ENCODE assay signal across 1 cellular context in the genomic region with DNA sequence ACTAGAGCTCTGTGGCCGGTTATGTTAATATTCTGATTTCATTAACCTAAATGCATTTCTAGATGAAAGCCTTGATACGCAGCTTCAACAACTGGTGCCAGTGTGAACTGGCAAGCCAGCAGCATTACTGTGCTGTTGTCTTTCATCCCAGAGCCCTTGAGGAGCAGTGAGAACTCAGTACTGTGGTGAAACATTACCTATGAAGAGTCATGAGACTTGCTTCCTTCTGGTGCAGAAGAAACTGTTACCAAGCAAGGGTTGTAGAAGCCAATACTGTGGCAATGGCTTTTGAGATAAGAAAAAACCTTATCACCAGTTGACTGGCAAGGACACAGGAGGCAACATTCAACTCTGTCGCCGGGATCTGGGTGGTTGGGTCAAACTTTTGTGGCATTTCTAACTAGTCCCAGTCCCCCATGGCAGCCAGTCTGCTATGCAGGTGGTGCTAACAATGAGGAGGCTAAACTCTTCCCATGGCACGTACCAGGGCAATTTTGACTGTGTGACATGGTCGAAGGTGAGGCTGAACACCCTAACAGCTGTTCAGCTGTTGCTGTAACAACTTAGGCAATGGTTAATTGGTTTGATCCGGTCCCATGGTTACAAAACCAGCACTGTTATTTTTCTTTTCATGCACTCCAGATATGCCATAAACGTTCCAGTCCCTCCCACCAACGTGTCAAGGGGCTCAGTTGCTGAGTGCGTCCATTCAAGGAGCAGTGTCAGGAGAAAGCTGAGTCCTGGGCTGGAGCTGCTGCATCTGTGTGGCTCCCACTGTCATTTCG.
TF ChIP-seq lines count a peak whose summit lies in the region.

No MANE protein-coding gene starts in this region.

TF ChIP-seq in HepG2, 621 proteins besides CTCF, POLR2A, EP300 and RAD21 (continued from another document and continues in another):
- TF ChIP-seq, protein P1, sequence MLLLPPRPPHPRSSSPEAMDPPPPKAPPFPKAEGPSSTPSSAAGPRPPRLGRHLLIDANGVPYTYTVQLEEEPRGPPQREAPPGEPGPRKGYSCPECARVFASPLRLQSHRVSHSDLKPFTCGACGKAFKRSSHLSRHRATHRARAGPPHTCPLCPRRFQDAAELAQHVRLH (CRISPR knock-in tag; IDR thresholded peaks at IDR 0.05; ENCODE audit: borderline replicate concordance, low read depth): no peak
- TF ChIP-seq REPIN1 (CRISPR knock-in tag; IDR thresholded peaks at IDR 0.05; ENCODE audit: borderline replicate concordance, low read depth) (no peak), SYNCRIP (IDR thresholded peaks at IDR 0.05; ENCODE audit: insufficient read depth, low read depth, low read length) (no peak), ELF3 (CRISPR knock-in tag; IDR thresholded peaks at IDR 0.05) (no peak), ZNF510 (CRISPR knock-in tag; IDR thresholded peaks at IDR 0.05; ENCODE audit: low read depth) (no peak), ARNTL (CRISPR knock-in tag; IDR thresholded peaks at IDR 0.05) (0 out of 2 replicates have a peak, but pooled peaks have one; percentile 29), ZNF180 (CRISPR knock-in tag; IDR thresholded peaks at IDR 0.05; ENCODE audit: borderline replicate concordance, low read depth) (no peak), SMYD3 (CRISPR knock-in tag; IDR thresholded peaks at IDR 0.05) (no peak), RXRB (CRISPR knock-in tag; IDR thresholded peaks at IDR 0.05; ENCODE audit: borderline replicate concordance) (no peak), HNF4A (CRISPR knock-in tag; IDR thresholded peaks at IDR 0.05) (peak; percentile 43; the same call in 1 of the 2 replicates), KAT2B (IDR thresholded peaks at IDR 0.05; ENCODE audit: borderline replicate concordance, low read depth, low read length) (no peak), ZNF629 (CRISPR knock-in tag; conservative IDR thresholded peaks at IDR 0.05) (no peak), ARNT2 (CRISPR knock-in tag; IDR thresholded peaks at IDR 0.05; ENCODE audit: low read depth) (no peak), ZNF549 (CRISPR knock-in tag; IDR thresholded peaks at IDR 0.05) (no peak), ZNF138 (CRISPR knock-in tag; IDR thresholded peaks at IDR 0.05; ENCODE audit: low read depth) (no peak), JUND (CRISPR knock-in tag; IDR thresholded peaks at IDR 0.05) (no peak), ZBTB38 (CRISPR knock-in tag; IDR thresholded peaks at IDR 0.05) (no peak), ZSCAN25 (CRISPR knock-in tag; IDR thresholded peaks at IDR 0.05) (no peak), TAF1 (CRISPR knock-in tag; IDR thresholded peaks at IDR 0.05) (no peak), DNMT3B (CRISPR knock-in tag; conservative IDR thresholded peaks at IDR 0.05) (no peak), TEAD3 (CRISPR knock-in tag; optimal IDR thresholded peaks at IDR 0.05; ENCODE audit: borderline replicate concordance) (peak; percentile 17), HNRNPLL (IDR thresholded peaks at IDR 0.05; ENCODE audit: low read depth, low read length, poor library complexity, severe bottlenecking) (no peak)
- TF ChIP-seq, protein P2, sequence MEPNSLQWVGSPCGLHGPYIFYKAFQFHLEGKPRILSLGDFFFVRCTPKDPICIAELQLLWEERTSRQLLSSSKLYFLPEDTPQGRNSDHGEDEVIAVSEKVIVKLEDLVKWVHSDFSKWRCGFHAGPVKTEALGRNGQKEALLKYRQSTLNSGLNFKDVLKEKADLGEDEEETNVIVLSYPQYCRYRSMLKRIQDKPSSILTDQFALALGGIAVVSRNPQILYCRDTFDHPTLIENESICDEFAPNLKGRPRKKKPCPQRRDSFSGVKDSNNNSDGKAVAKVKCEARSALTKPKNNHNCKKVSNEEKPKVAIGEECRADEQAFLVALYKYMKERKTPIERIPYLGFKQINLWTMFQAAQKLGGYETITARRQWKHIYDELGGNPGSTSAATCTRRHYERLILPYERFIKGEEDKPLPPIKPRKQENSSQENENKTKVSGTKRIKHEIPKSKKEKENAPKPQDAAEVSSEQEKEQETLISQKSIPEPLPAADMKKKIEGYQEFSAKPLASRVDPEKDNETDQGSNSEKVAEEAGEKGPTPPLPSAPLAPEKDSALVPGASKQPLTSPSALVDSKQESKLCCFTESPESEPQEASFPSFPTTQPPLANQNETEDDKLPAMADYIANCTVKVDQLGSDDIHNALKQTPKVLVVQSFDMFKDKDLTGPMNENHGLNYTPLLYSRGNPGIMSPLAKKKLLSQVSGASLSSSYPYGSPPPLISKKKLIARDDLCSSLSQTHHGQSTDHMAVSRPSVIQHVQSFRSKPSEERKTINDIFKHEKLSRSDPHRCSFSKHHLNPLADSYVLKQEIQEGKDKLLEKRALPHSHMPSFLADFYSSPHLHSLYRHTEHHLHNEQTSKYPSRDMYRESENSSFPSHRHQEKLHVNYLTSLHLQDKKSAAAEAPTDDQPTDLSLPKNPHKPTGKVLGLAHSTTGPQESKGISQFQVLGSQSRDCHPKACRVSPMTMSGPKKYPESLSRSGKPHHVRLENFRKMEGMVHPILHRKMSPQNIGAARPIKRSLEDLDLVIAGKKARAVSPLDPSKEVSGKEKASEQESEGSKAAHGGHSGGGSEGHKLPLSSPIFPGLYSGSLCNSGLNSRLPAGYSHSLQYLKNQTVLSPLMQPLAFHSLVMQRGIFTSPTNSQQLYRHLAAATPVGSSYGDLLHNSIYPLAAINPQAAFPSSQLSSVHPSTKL (CRISPR knock-in tag; IDR thresholded peaks at IDR 0.05): no peak
- TF ChIP-seq, protein P3, sequence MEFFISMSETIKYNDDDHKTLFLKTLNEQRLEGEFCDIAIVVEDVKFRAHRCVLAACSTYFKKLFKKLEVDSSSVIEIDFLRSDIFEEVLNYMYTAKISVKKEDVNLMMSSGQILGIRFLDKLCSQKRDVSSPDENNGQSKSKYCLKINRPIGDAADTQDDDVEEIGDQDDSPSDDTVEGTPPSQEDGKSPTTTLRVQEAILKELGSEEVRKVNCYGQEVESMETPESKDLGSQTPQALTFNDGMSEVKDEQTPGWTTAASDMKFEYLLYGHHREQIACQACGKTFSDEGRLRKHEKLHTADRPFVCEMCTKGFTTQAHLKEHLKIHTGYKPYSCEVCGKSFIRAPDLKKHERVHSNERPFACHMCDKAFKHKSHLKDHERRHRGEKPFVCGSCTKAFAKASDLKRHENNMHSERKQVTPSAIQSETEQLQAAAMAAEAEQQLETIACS (CRISPR knock-in tag; IDR thresholded peaks at IDR 0.05): no peak
- TF ChIP-seq, protein P4, sequence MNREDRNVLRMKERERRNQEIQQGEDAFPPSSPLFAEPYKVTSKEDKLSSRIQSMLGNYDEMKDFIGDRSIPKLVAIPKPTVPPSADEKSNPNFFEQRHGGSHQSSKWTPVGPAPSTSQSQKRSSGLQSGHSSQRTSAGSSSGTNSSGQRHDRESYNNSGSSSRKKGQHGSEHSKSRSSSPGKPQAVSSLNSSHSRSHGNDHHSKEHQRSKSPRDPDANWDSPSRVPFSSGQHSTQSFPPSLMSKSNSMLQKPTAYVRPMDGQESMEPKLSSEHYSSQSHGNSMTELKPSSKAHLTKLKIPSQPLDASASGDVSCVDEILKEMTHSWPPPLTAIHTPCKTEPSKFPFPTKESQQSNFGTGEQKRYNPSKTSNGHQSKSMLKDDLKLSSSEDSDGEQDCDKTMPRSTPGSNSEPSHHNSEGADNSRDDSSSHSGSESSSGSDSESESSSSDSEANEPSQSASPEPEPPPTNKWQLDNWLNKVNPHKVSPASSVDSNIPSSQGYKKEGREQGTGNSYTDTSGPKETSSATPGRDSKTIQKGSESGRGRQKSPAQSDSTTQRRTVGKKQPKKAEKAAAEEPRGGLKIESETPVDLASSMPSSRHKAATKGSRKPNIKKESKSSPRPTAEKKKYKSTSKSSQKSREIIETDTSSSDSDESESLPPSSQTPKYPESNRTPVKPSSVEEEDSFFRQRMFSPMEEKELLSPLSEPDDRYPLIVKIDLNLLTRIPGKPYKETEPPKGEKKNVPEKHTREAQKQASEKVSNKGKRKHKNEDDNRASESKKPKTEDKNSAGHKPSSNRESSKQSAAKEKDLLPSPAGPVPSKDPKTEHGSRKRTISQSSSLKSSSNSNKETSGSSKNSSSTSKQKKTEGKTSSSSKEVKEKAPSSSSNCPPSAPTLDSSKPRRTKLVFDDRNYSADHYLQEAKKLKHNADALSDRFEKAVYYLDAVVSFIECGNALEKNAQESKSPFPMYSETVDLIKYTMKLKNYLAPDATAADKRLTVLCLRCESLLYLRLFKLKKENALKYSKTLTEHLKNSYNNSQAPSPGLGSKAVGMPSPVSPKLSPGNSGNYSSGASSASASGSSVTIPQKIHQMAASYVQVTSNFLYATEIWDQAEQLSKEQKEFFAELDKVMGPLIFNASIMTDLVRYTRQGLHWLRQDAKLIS (CRISPR knock-in tag; IDR thresholded peaks at IDR 0.05): no peak
- TF ChIP-seq, protein P5, sequence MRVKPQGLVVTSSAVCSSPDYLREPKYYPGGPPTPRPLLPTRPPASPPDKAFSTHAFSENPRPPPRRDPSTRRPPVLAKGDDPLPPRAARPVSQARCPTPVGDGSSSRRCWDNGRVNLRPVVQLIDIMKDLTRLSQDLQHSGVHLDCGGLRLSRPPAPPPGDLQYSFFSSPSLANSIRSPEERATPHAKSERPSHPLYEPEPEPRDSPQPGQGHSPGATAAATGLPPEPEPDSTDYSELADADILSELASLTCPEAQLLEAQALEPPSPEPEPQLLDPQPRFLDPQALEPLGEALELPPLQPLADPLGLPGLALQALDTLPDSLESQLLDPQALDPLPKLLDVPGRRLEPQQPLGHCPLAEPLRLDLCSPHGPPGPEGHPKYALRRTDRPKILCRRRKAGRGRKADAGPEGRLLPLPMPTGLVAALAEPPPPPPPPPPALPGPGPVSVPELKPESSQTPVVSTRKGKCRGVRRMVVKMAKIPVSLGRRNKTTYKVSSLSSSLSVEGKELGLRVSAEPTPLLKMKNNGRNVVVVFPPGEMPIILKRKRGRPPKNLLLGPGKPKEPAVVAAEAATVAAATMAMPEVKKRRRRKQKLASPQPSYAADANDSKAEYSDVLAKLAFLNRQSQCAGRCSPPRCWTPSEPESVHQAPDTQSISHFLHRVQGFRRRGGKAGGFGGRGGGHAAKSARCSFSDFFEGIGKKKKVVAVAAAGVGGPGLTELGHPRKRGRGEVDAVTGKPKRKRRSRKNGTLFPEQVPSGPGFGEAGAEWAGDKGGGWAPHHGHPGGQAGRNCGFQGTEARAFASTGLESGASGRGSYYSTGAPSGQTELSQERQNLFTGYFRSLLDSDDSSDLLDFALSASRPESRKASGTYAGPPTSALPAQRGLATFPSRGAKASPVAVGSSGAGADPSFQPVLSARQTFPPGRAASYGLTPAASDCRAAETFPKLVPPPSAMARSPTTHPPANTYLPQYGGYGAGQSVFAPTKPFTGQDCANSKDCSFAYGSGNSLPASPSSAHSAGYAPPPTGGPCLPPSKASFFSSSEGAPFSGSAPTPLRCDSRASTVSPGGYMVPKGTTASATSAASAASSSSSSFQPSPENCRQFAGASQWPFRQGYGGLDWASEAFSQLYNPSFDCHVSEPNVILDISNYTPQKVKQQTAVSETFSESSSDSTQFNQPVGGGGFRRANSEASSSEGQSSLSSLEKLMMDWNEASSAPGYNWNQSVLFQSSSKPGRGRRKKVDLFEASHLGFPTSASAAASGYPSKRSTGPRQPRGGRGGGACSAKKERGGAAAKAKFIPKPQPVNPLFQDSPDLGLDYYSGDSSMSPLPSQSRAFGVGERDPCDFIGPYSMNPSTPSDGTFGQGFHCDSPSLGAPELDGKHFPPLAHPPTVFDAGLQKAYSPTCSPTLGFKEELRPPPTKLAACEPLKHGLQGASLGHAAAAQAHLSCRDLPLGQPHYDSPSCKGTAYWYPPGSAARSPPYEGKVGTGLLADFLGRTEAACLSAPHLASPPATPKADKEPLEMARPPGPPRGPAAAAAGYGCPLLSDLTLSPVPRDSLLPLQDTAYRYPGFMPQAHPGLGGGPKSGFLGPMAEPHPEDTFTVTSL (CRISPR knock-in tag; IDR thresholded peaks at IDR 0.05; ENCODE audit: borderline replicate concordance): no peak
- TF ChIP-seq, protein P6, sequence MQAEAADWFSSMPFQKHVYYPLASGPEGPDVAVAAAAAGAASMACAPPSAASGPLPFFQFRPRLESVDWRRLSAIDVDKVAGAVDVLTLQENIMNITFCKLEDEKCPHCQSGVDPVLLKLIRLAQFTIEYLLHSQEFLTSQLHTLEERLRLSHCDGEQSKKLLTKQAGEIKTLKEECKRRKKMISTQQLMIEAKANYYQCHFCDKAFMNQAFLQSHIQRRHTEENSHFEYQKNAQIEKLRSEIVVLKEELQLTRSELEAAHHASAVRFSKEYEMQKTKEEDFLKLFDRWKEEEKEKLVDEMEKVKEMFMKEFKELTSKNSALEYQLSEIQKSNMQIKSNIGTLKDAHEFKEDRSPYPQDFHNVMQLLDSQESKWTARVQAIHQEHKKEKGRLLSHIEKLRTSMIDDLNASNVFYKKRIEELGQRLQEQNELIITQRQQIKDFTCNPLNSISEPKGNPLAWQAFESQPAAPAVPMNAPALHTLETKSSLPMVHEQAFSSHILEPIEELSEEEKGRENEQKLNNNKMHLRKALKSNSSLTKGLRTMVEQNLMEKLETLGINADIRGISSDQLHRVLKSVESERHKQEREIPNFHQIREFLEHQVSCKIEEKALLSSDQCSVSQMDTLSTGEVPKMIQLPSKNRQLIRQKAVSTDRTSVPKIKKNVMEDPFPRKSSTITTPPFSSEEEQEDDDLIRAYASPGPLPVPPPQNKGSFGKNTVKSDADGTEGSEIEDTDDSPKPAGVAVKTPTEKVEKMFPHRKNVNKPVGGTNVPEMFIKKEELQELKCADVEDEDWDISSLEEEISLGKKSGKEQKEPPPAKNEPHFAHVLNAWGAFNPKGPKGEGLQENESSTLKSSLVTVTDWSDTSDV (CRISPR knock-in tag; IDR thresholded peaks at IDR 0.05): no peak
- TF ChIP-seq, protein P7, sequence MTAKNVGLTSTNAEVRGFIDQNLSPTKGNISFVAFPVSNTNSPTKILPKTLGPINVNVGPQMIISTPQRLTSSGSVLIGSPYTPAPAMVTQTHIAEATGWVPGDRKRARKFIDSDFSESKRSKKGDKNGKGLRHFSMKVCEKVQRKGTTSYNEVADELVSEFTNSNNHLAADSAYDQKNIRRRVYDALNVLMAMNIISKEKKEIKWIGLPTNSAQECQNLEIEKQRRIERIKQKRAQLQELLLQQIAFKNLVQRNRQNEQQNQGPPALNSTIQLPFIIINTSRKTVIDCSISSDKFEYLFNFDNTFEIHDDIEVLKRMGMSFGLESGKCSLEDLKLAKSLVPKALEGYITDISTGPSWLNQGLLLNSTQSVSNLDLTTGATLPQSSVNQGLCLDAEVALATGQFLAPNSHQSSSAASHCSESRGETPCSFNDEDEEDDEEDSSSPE (CRISPR knock-in tag; IDR thresholded peaks at IDR 0.05): peak; percentile 36; the same call in 1 of the 2 replicates
- TF ChIP-seq, protein P8, sequence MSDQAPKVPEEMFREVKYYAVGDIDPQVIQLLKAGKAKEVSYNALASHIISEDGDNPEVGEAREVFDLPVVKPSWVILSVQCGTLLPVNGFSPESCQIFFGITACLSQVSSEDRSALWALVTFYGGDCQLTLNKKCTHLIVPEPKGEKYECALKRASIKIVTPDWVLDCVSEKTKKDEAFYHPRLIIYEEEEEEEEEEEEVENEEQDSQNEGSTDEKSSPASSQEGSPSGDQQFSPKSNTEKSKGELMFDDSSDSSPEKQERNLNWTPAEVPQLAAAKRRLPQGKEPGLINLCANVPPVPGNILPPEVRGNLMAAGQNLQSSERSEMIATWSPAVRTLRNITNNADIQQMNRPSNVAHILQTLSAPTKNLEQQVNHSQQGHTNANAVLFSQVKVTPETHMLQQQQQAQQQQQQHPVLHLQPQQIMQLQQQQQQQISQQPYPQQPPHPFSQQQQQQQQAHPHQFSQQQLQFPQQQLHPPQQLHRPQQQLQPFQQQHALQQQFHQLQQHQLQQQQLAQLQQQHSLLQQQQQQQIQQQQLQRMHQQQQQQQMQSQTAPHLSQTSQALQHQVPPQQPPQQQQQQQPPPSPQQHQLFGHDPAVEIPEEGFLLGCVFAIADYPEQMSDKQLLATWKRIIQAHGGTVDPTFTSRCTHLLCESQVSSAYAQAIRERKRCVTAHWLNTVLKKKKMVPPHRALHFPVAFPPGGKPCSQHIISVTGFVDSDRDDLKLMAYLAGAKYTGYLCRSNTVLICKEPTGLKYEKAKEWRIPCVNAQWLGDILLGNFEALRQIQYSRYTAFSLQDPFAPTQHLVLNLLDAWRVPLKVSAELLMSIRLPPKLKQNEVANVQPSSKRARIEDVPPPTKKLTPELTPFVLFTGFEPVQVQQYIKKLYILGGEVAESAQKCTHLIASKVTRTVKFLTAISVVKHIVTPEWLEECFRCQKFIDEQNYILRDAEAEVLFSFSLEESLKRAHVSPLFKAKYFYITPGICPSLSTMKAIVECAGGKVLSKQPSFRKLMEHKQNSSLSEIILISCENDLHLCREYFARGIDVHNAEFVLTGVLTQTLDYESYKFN (CRISPR knock-in tag; conservative IDR thresholded peaks at IDR 0.05): peak; percentile 66
